Comparison of ENCODE assay signal across 6 cellular contexts in genomic region chr7:113610572-113610971, GRCh38.
"Had no signal": no experiment of that assay in that cellular context is flagged by ENCODE, and none has a peak within 500 bp of the region (broad histone marks: within the 10 kb centered on the region; RNA-seq: fewer than 3 reads in every experiment).

No MANE protein-coding gene starts in this region.

- H3K27ac ChIP-seq: HL-60, KMS-11 had no signal

- H3K4me2 ChIP-seq: KMS-11 had no signal

- H3K9ac ChIP-seq: KMS-11 had no signal

- DNase-seq: IMR-90, KBM-7, KG1 had no signal

- FAIRE-seq: HTR-8/SVneo had no signal
